8 cellular contexts compared by ENCODE assay signal in the genomic region with DNA sequence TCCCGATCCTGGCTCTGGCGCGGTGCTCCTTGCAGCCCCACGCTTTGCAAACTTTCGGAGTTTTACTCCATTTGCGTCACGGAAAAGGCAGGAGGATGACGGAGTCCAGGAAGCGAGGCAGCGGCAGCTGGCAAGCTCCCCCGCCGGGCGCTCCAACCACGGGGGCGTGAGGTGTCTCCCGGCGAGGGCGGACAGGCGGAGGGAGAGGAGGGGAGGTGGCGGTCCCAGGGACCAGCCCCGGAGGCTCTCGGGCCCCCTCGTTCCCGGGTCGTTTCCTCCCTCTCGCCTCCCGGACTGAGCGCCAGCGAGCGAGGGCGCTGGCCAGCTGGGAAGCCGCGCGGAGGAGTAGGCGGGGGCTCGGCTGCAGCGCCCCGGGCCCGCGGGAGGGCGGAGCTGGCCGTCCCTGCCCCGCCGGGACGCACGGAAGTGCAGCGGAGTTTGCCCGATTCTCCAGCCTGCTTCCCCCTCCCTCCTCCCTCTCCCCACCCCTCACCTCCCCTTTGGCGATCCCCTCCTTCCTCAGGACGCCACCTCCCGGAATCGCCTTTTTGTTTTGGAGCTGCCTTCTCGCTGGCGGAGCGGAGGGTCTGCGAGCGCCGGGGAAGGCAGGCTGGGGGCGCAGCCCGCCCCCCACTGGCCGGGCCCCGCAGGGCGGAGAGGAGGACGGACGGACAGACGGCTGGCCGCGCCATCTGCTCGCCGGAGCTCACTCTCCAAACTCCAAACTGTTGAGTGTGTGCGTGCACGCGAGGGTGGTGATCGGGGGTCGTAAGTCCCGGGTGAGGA. TPM values are rescaled to one million over a fixed set of nuclear protein-coding genes. Genes with fewer than 3 reads are reported as not detected.
DNase-seq lines count a peak whose midpoint lies in the region; ATAC-seq and TF ChIP-seq lines count a peak whose summit lies in the region.

A gene with protein sequence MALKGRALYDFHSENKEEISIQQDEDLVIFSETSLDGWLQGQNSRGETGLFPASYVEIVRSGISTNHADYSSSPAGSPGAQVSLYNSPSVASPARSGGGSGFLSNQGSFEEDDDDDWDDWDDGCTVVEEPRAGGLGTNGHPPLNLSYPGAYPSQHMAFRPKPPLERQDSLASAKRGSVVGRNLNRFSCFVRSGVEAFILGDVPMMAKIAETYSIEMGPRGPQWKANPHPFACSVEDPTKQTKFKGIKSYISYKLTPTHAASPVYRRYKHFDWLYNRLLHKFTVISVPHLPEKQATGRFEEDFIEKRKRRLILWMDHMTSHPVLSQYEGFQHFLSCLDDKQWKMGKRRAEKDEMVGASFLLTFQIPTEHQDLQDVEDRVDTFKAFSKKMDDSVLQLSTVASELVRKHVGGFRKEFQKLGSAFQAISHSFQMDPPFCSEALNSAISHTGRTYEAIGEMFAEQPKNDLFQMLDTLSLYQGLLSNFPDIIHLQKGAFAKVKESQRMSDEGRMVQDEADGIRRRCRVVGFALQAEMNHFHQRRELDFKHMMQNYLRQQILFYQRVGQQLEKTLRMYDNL (plus strand): TSS at position 543 of the 786 bp plus-strand sequence. CDS start 1,191 bp downstream, outside the sequence.

- peaks cover 8% of the 10 kb centered on the region; the same call in 1 of the 2 replicates for H3K36me3 ChIP-seq in BLaER1
- H3K36me3 ChIP-seq in PC-3 (ENCODE audit: low read depth, low read length), result no peaks in the 10 kb centered on the region

- peak within 1 kb of the TSS; percentile 83 for H3K9ac ChIP-seq in BLaER1
- peak within 1 kb of the TSS; percentile 86 for H3K9ac ChIP-seq in PC-3 (ENCODE audit: low read length)

- H3K27ac ChIP-seq in BLaER1, result peak within 1 kb of the TSS; percentile 80
- peak within 1 kb of the TSS; percentile 64 for H3K27ac ChIP-seq in PC-3 (ENCODE audit: low read length)

- POLR2A ChIA-PET in PC-3 (lab: Charles Lee; ENCODE audit: unreplicated experiment), result interaction anchor here (0.6 to 1.2 kb wide), 8 partner anchors 9 to 65 kb away, joined by 3 to 5 read pairs (median 3); a partner anchor contains a TSS

- H4K20me1 ChIP-seq in BLaER1, result peaks cover 27% of the 10 kb centered on the region
- no peaks in the 10 kb centered on the region for H4K20me1 ChIP-seq in PC-3 (ENCODE audit: low read length)

- H3K79me2 ChIP-seq in PC-3 (ENCODE audit: low read length), result peaks cover 48% of the 10 kb centered on the region

- peak; percentile 74 for ATAC-seq in PC-3
- ATAC-seq in GM21717 (IDR thresholded peaks at IDR 0.05; ENCODE audit: unreplicated experiment), result no peak

- no peaks in the 10 kb centered on the region for H3K36me3 Mint-ChIP-seq in activated T-helper 2 cell treated with anti-CD3 and anti-CD28 coated beads, Interferon-gamma antibody, Interleukin-2, Interleukin-4, amounts not matched to agents 10 μg/mL and 5 μg/mL and 100 μg/mL, durations not matched to agents 14 hours and 24 hours and 36 hours (ENCODE audit: low read depth)

- H3K4me2 ChIP-seq in BLaER1, result peak within 1 kb of the TSS; percentile 89
- peak within 1 kb of the TSS; percentile 83 for H3K4me2 ChIP-seq in PC-3 (ENCODE audit: low read length)

- H3F3A ChIP-seq in PC-3 (ENCODE audit: low read length, unreplicated experiment), result no peaks in the 10 kb centered on the region

- H3K9me2 ChIP-seq in PC-3 (replicated peaks; ENCODE audit: low read length), result no peaks in the 10 kb centered on the region

- H3K9me3 ChIP-seq in BLaER1 (no peaks in the 10 kb centered on the region), PC-3 (ENCODE audit: low read length) (no peaks in the 10 kb centered on the region)

- H3K27me3 ChIP-seq in BLaER1 (no peaks in the 10 kb centered on the region), PC-3 (ENCODE audit: low read length) (no peaks in the 10 kb centered on the region)

- peak within 1 kb of the TSS; percentile 47 for H3K27ac Mint-ChIP-seq in activated T-helper 2 cell treated with anti-CD3 and anti-CD28 coated beads, Interferon-gamma antibody, Interleukin-2, Interleukin-4, amounts not matched to agents 10 μg/mL and 5 μg/mL and 100 μg/mL, durations not matched to agents 14 hours and 24 hours and 36 hours

- intact Hi-C loops in PC-3 (cut with micrococcal nuclease), result loop anchor here (1.0 to 10.0 kb wide), 3 partner anchors 8 to 283 kb away; a partner anchor contains a TSS
- intact Hi-C loops in activated T-helper 2 cell treated with anti-CD3 and anti-CD28 coated beads, Interferon-gamma antibody, Interleukin-2, Interleukin-4, amounts not matched to agents 10 μg/mL and 5 μg/mL and 100 μg/mL, durations not matched to agents 14 hours and 24 hours and 36 hours (cut with micrococcal nuclease), result loop anchor here (10.0 kb wide), 1 partner anchor 257 kb away; a partner anchor contains a TSS

- H3K27me3 Mint-ChIP-seq in activated T-helper 2 cell treated with anti-CD3 and anti-CD28 coated beads, Interferon-gamma antibody, Interleukin-2, Interleukin-4, amounts not matched to agents 10 μg/mL and 5 μg/mL and 100 μg/mL, durations not matched to agents 14 hours and 24 hours and 36 hours (ENCODE audit: low read depth), result peaks cover 2% of the 10 kb centered on the region

- peak within 1 kb of the TSS; percentile 97 for H2AFZ ChIP-seq in PC-3 (ENCODE audit: low read length)

- H3K4me3 ChIP-seq in BLaER1 (peak within 1 kb of the TSS; percentile 89), PC-3 (ENCODE audit: low read length) (peak within 1 kb of the TSS; percentile 93), fibroblast of mammary gland (ENCODE audit: control insufficient read depth, low read depth, low read length) (peak within 1 kb of the TSS; percentile 86)

- no TSS peak for BruUV-seq in PC-3 (replicated peaks; lab: Mats Ljungman, UMichigan)

- peak; percentile 64 for DNase-seq in H4 (ENCODE audit: low spot score)
- DNase-seq in PC-3, result peak; percentile 77
- DNase-seq in activated T-helper 2 cell treated with anti-CD3 and anti-CD28 coated beads, Interferon-gamma antibody, Interleukin-2, Interleukin-4, amounts not matched to agents 10 μg/mL and 5 μg/mL and 100 μg/mL, durations not matched to agents 14 hours and 24 hours and 36 hours (ENCODE audit: low spot score), result peak; percentile 46
- peak; percentile 87 for DNase-seq in fibroblast of mammary gland (ENCODE audit: low read depth)
- peak; percentile 88 for DNase-seq in myocyte (ENCODE audit: low read depth)
- peak; percentile 56 for DNase-seq in stimulated activated naive CD4-positive, alpha-beta T cell treated with Interleukin-2 at 50 U/mL for 16 hours (lab: John Stamatoyannopoulos, UW)

- H3K4me1 Mint-ChIP-seq in activated T-helper 2 cell treated with anti-CD3 and anti-CD28 coated beads, Interferon-gamma antibody, Interleukin-2, Interleukin-4, amounts not matched to agents 10 μg/mL and 5 μg/mL and 100 μg/mL, durations not matched to agents 14 hours and 24 hours and 36 hours (ENCODE audit: low read depth), result peaks cover 23% of the 10 kb centered on the region

- H3K4me1 ChIP-seq in BLaER1 (peaks cover 66% of the 10 kb centered on the region), PC-3 (ENCODE audit: insufficient read depth, low read length) (peaks cover 51% of the 10 kb centered on the region)

- TF ChIP-seq CTCF in PC-3 (conservative IDR thresholded peaks at IDR 0.05; ENCODE audit: low read depth, low read length) (peak; percentile 64), fibroblast of mammary gland (conservative IDR thresholded peaks at IDR 0.05; ENCODE audit: control insufficient read depth, insufficient read depth, low read depth, low read length) (no peak)

- CTCF ChIA-PET in PC-3 (lab: Charles Lee), result interaction anchor here (0.6 to 1.3 kb wide), 3 partner anchors 9 to 963 kb away, joined by 3 to 4 read pairs (median 3); no protein-coding TSS in a partner anchor

- peak within 1 kb of the TSS; percentile 87 for H3K4me3 Mint-ChIP-seq in activated T-helper 2 cell treated with anti-CD3 and anti-CD28 coated beads, Interferon-gamma antibody, Interleukin-2, Interleukin-4, amounts not matched to agents 10 μg/mL and 5 μg/mL and 100 μg/mL, durations not matched to agents 14 hours and 24 hours and 36 hours (ENCODE audit: low read depth)

- H3K9me3 Mint-ChIP-seq in activated T-helper 2 cell treated with anti-CD3 and anti-CD28 coated beads, Interferon-gamma antibody, Interleukin-2, Interleukin-4, amounts not matched to agents 10 μg/mL and 5 μg/mL and 100 μg/mL, durations not matched to agents 14 hours and 24 hours and 36 hours, result no peaks in the 10 kb centered on the region

RNA-seq across cellular contexts. Expression of the gene that starts here (rescaled TPM):
- total RNA-seq in H4 (2014; rRNA removed; shearing (Covaris generic)), result 5.1 and 5.8 TPM in 2 replicates
- 16.2 and 16.8 TPM in 2 replicates for total RNA-seq in PC-3 (2014; rRNA removed)
- total RNA-seq in activated T-helper 2 cell treated with anti-CD3 and anti-CD28 coated beads, Interferon-gamma antibody, Interleukin-2, Interleukin-4, amounts not matched to agents 10 μg/mL and 5 μg/mL and 100 μg/mL, durations not matched to agents 14 hours and 24 hours and 36 hours, result 6.8 and 7.4 TPM in 2 replicates
- total RNA-seq in myocyte, result 17.0 and 19.5 TPM in 2 replicates
- 24.4 TPM for polyA plus RNA-seq in myocyte (2012)
